In genomic region chr1:156266051-156266450, GRCh38 we compare ENCODE assay signal across 17 cellular contexts. TPM values are rescaled to one million over a fixed set of nuclear protein-coding genes. Genes with fewer than 3 reads are reported as not detected.
A peak's percentile ranks its signal among the peaks of the same experiment; 100 is the strongest.
DNase-seq lines count a peak whose midpoint lies in the region; ATAC-seq, FAIRE-seq and TF ChIP-seq lines count a peak whose summit lies in the region.
"Had no signal": no experiment of that assay in that cellular context is flagged by ENCODE, and none has a peak within 500 bp of the region (broad histone marks: within the 10 kb centered on the region; RNA-seq: fewer than 3 reads in every experiment).

No MANE protein-coding gene starts in this region.

- no peak overlapping the region for H3K27ac ChIP-seq in Panc1 (ENCODE audit: low read length)
- no peak overlapping the region for H3K27ac ChIP-seq in endothelial cell of umbilical vein (ENCODE audit: insufficient read depth, low read depth, low read length)
- no peak overlapping the region for H3K27ac ChIP-seq in Peyer's patch
- H3K27ac ChIP-seq: PC-9 had no signal

- ATAC-seq in Panc1 = no peak
- ATAC-seq in GM19463 (IDR thresholded peaks at IDR 0.05; ENCODE audit: unreplicated experiment) = no peak

- POLR2A ChIA-PET in Caco-2 (lab: Charles Lee) (no interaction called here), Panc1 (lab: Charles Lee) (no interaction called here), endothelial cell of umbilical vein (lab: Charles Lee) (no interaction called here)

- H3K79me2 ChIP-seq in endothelial cell of umbilical vein (ENCODE audit: control insufficient read depth, insufficient read depth, low read length) = no peaks in the 10 kb centered on the region

- intact Hi-C loops in Caco-2 (cut with micrococcal nuclease; ENCODE audit: unreplicated experiment) = no loop called here
- intact Hi-C loops in Panc1 (cut with micrococcal nuclease; ENCODE audit: unreplicated experiment) = no loop called here
- intact Hi-C loops in endothelial cell of umbilical vein (cut with micrococcal nuclease) = no loop called here

- H3K4me3 Mint-ChIP-seq in Caco-2 (ENCODE audit: unreplicated experiment) = no peak overlapping the region
- H3K4me3 Mint-ChIP-seq: CD4-positive, alpha-beta T cell had no signal

- H3K4me3 ChIP-seq in Caco-2 (ENCODE audit: low read depth, low read length) = no peak overlapping the region
- no peak overlapping the region for H3K4me3 ChIP-seq in Panc1 (ENCODE audit: low read depth in 2 of 2, low read length in 2 of 2)
- no peak overlapping the region for H3K4me3 ChIP-seq in endothelial cell of umbilical vein (replicated peaks in 1 of 3; ENCODE audit: insufficient read depth in 1 of 3, low read depth in 1 of 3, low read length in 3 of 3)
- no peak overlapping the region for H3K4me3 ChIP-seq in Peyer's patch
- H3K4me3 ChIP-seq: PC-9 had no signal

- FAIRE-seq in endothelial cell of umbilical vein (lab: Jason Lieb, UNC) = no peak
- FAIRE-seq: A204.1 had no signal

- H3K4me1 ChIP-seq in Caco-2 = no peaks in the 10 kb centered on the region
- peaks cover 10% of the 10 kb centered on the region for H3K4me1 ChIP-seq in Panc1 (ENCODE audit: control insufficient read depth, insufficient read depth, low read length)
- H3K4me1 ChIP-seq in endothelial cell of umbilical vein (ENCODE audit: control insufficient read depth, extremely low read depth, insufficient read depth, low read length) = no peaks in the 10 kb centered on the region
- no peaks in the 10 kb centered on the region for H3K4me1 ChIP-seq in Peyer's patch

- H4K20me1 ChIP-seq in endothelial cell of umbilical vein (replicated peaks; ENCODE audit: control insufficient read depth, extremely low read depth, insufficient read depth, low read length) = no peaks in the 10 kb centered on the region

- BruUV-seq in Caco-2 (replicated peaks; lab: Mats Ljungman, UMichigan) = TSS peak; percentile 62
- TSS peak; percentile 50 for BruUV-seq in Panc1 (replicated peaks; lab: Mats Ljungman, UMichigan)
- BruUV-seq in endothelial cell of umbilical vein (replicated peaks; lab: Mats Ljungman, UMichigan) = TSS peak; percentile 68

- no peaks in the 10 kb centered on the region for H3K9me1 ChIP-seq in endothelial cell of umbilical vein (replicated peaks; ENCODE audit: control insufficient read depth, extremely low read depth, insufficient read depth, low read length)

- CTCF ChIA-PET in Caco-2 (lab: Charles Lee) (no interaction called here), Panc1 (lab: Charles Lee) (no interaction called here), endothelial cell of umbilical vein (lab: Charles Lee) (no interaction called here)

- in situ Hi-C loops in Panc1 (cut with HindIII; ENCODE audit: low pct_unique_long_range_greater_than_20kb, low sequenced_read_pairs) = no loop called here

- H3K27me3 ChIP-seq in Caco-2 (replicated peaks; ENCODE audit: control insufficient read depth, insufficient read depth, low read length) (no peaks in the 10 kb centered on the region), Panc1 (ENCODE audit: control insufficient read depth, insufficient read depth, low read length) (no peaks in the 10 kb centered on the region), endothelial cell of umbilical vein (ENCODE audit: control insufficient read depth in 2 of 2, insufficient read depth in 2 of 2, low read length in 2 of 2) (no peaks in the 10 kb centered on the region), Peyer's patch (no peaks in the 10 kb centered on the region)

- DNase-seq in Caco-2 (no peak), Panc1 (ENCODE audit: low read depth, low spot score) (no peak), endothelial cell of umbilical vein (ENCODE audit: low read depth, low spot score) (no peak), Peyer's patch (no peak), hypothalamus (lab: John Stamatoyannopoulos, UW) (no peak)
- DNase-seq: CD4-positive, alpha-beta T cell; DMS53; EL; H7; NCI-H1436 treated with DMSO at 0.1 percent for 48 hours; NCI-H2029; NCI-H345; NCI-H526; PC-9 had no signal

- no peak overlapping the region for H3K9ac ChIP-seq in endothelial cell of umbilical vein (replicated peaks; ENCODE audit: extremely low read depth, insufficient read depth, low read length)

- H3K27ac Mint-ChIP-seq in Caco-2 (ENCODE audit: unreplicated experiment) = no peak overlapping the region
- H3K27ac Mint-ChIP-seq: CD4-positive, alpha-beta T cell had no signal

- no peak overlapping the region for H2AFZ ChIP-seq in endothelial cell of umbilical vein (ENCODE audit: low read depth, low read length)
- H2AFZ ChIP-seq: PC-9 had no signal

- dilution Hi-C loops in endothelial cell of umbilical vein (cut with MboI; ENCODE audit: extremely low pct_ligation_motif_present, low sequenced_read_pairs) = no loop called here

- H3K9me3 Mint-ChIP-seq in Caco-2 (ENCODE audit: unreplicated experiment) = no peaks in the 10 kb centered on the region
- H3K9me3 Mint-ChIP-seq: CD4-positive, alpha-beta T cell had no signal

- no peaks in the 10 kb centered on the region for H3K4me1 Mint-ChIP-seq in Caco-2 (ENCODE audit: low read depth, unreplicated experiment)

- H3K36me3 ChIP-seq in Caco-2 (ENCODE audit: control insufficient read depth, insufficient read depth, low read length) (peaks cover 9% of the 10 kb centered on the region), Panc1 (ENCODE audit: control insufficient read depth, insufficient read depth, low read length) (peaks cover 27% of the 10 kb centered on the region), endothelial cell of umbilical vein (ENCODE audit: control insufficient read depth in 2 of 2, extremely low read depth in 1 of 2, insufficient read depth in 2 of 2, low read length in 2 of 2) (peaks cover 17 to 64% of the 10 kb centered on the region in 2 experiments), Peyer's patch (peaks cover 0 to 98% (median 5%) of the 10 kb centered on the region in 3 donors)

- H3K4me2 ChIP-seq in endothelial cell of umbilical vein (ENCODE audit: insufficient read depth, low read length) = no peak overlapping the region
- H3K4me2 ChIP-seq: PC-9 had no signal

- TF ChIP-seq CTCF in Caco-2 (IDR thresholded peaks at IDR 0.05; ENCODE audit: insufficient read depth in 1 of 2, low read depth in 1 of 2, low read length in 1 of 2, severe bottlenecking in 1 of 2, unreplicated experiment in 1 of 2) (no peak), Panc1 (IDR thresholded peaks at IDR 0.05) (no peak), endothelial cell of umbilical vein (IDR thresholded peaks at IDR 0.05; ENCODE audit: extremely low read depth in 1 of 2, insufficient read depth in 1 of 2, low read depth in 1 of 2, low read length in 2 of 2) (no peak), Peyer's patch (IDR thresholded peaks at IDR 0.05) (no peak)

- TF ChIP-seq POLR2A in endothelial cell of umbilical vein (IDR thresholded peaks at IDR 0.05; ENCODE audit: low read depth, low read length) (no peak), Peyer's patch (IDR thresholded peaks at IDR 0.05) (no peak)

- peaks cover 88% of the 10 kb centered on the region for H3K36me3 Mint-ChIP-seq in Caco-2 (ENCODE audit: insufficient read depth, unreplicated experiment)

- no peaks in the 10 kb centered on the region for H3K9me3 ChIP-seq in Caco-2
- H3K9me3 ChIP-seq in Panc1 (ENCODE audit: control insufficient read depth, insufficient read depth, low read depth, low read length) = no peaks in the 10 kb centered on the region
- no peaks in the 10 kb centered on the region for H3K9me3 ChIP-seq in endothelial cell of umbilical vein (replicated peaks; ENCODE audit: control insufficient read depth, insufficient read depth, low read length)
- H3K9me3 ChIP-seq in Peyer's patch = no peaks in the 10 kb centered on the region

- no peaks in the 10 kb centered on the region for H3K27me3 Mint-ChIP-seq in Caco-2 (ENCODE audit: insufficient read depth, unreplicated experiment)
- H3K27me3 Mint-ChIP-seq: CD4-positive, alpha-beta T cell had no signal

RNA-seq across cellular contexts. Expression of gene SMG5, which starts 16.6 kb away (rescaled TPM):
- total RNA-seq in Caco-2 (2022) = 146 and 155 TPM in 2 replicates
- total RNA-seq in Panc1 (2021; ENCODE audit: unreplicated experiment) = 117 TPM
- 77.8 TPM for polyA plus RNA-seq in Panc1 (2012; ENCODE audit: insufficient read length)
- total RNA-seq in endothelial cell of umbilical vein = 79.0 and 82.6 TPM in 2 replicates
- polyA plus RNA-seq in endothelial cell of umbilical vein = 32.6 and 37.4 TPM in 2 replicates
- polyA plus RNA-seq in endothelial cell of umbilical vein (2011; cell fraction: cytosol; rRNA removed) = 33.0 and 33.5 TPM in 2 replicates
- polyA plus RNA-seq in endothelial cell of umbilical vein (2011; cell fraction: nucleus; rRNA removed) = 122 and 137 TPM in 2 replicates
- 44.6 and 45.9 TPM in 2 replicates for polyA plus RNA-seq in endothelial cell of umbilical vein (2012)
- polyA minus RNA-seq in endothelial cell of umbilical vein = 48.6 and 49.1 TPM in 2 replicates
- 22.1 TPM for polyA minus RNA-seq in endothelial cell of umbilical vein (2011; cell fraction: cytosol; rRNA and poly(A)+ RNA removed)
- 39.4 and 45.9 TPM in 2 replicates for polyA minus RNA-seq in endothelial cell of umbilical vein (2011; cell fraction: nucleus; rRNA and poly(A)+ RNA removed)
- 100 to 1,000 TPM in 2 of 4 donors, 10 to 100 TPM in 2; 70.1 to 139 (median 103) TPM for total RNA-seq in Peyer's patch

RNA-seq across cellular contexts. Expression of gene TMEM79, which starts 18.1 kb away (rescaled TPM):
- total RNA-seq in Caco-2 (2022) = 9.5 and 10.7 TPM in 2 replicates
- total RNA-seq in Panc1 (2021; ENCODE audit: unreplicated experiment) = 5.5 TPM
- polyA plus RNA-seq in Panc1 (2012; ENCODE audit: insufficient read length) = 6.9 TPM
- 3.0 TPM in 2 replicates for total RNA-seq in endothelial cell of umbilical vein
- 4.8 and 5.6 TPM in 2 replicates for polyA plus RNA-seq in endothelial cell of umbilical vein
- 2.4 and 2.9 TPM in 2 replicates for polyA plus RNA-seq in endothelial cell of umbilical vein (2011; cell fraction: cytosol; rRNA removed)
- polyA plus RNA-seq in endothelial cell of umbilical vein (2011; cell fraction: nucleus; rRNA removed) = 5.7 and 6.1 TPM in 2 replicates
- polyA plus RNA-seq in endothelial cell of umbilical vein (2012) = 1.9 and 2.0 TPM in 2 replicates
- polyA minus RNA-seq in endothelial cell of umbilical vein = 1.4 and 3.2 TPM in 2 replicates
- polyA minus RNA-seq in endothelial cell of umbilical vein (2011; cell fraction: cytosol; rRNA and poly(A)+ RNA removed) = 4.0 TPM
- polyA minus RNA-seq in endothelial cell of umbilical vein (2011; cell fraction: nucleus; rRNA and poly(A)+ RNA removed) = 1.4 and 3.4 TPM in 2 replicates
- 1 to 10 TPM; 1.9 to 9.7 (median 5.4) TPM for total RNA-seq in Peyer's patch

RNA-seq across cellular contexts. Expression of gene PAQR6, which starts 18.2 kb away (rescaled TPM):
- 4.1 and 4.6 TPM in 2 replicates for total RNA-seq in Caco-2 (2022)
- total RNA-seq in Panc1 (2021; ENCODE audit: unreplicated experiment) = 0.92 TPM
- 1.3 TPM for polyA plus RNA-seq in Panc1 (2012; ENCODE audit: insufficient read length)
- total RNA-seq in endothelial cell of umbilical vein = 1.6 and 2.2 TPM in 2 replicates
- 1.3 and 1.6 TPM in 2 replicates for polyA plus RNA-seq in endothelial cell of umbilical vein
- polyA plus RNA-seq in endothelial cell of umbilical vein (2011; cell fraction: cytosol; rRNA removed) = 0.05 and 0.17 TPM in 2 replicates
- polyA plus RNA-seq in endothelial cell of umbilical vein (2011; cell fraction: nucleus; rRNA removed) = 4.4 and 5.6 TPM in 2 replicates
- 0.94 and 1.4 TPM in 2 replicates for polyA plus RNA-seq in endothelial cell of umbilical vein (2012)
- polyA minus RNA-seq in endothelial cell of umbilical vein = 0.68 TPM in 1 of 2 replicates, not detected in the other
- polyA minus RNA-seq in endothelial cell of umbilical vein (2011; cell fraction: cytosol; rRNA and poly(A)+ RNA removed) = 0.72 TPM
- 1.1 and 1.5 TPM in 2 replicates for polyA minus RNA-seq in endothelial cell of umbilical vein (2011; cell fraction: nucleus; rRNA and poly(A)+ RNA removed)
- total RNA-seq in Peyer's patch = 1 to 10 TPM in 3 of 4 donors, under 1 TPM in 1; 0.70 to 7.4 (median 4.1) TPM

RNA-seq across cellular contexts. Expression of gene BGLAP, which starts 24.1 kb away (rescaled TPM):
- total RNA-seq in Caco-2 (2022) = 1.3 and 2.0 TPM in 2 replicates
- total RNA-seq in Panc1 (2021; ENCODE audit: unreplicated experiment) = 0.67 TPM
- polyA plus RNA-seq in Panc1 (2012; ENCODE audit: insufficient read length) = 1.1 TPM
- 1.0 and 2.4 TPM in 2 replicates for total RNA-seq in endothelial cell of umbilical vein
- 0.65 and 1.2 TPM in 2 replicates for polyA plus RNA-seq in endothelial cell of umbilical vein
- 0.14 and 0.35 TPM in 2 replicates for polyA plus RNA-seq in endothelial cell of umbilical vein (2011; cell fraction: cytosol; rRNA removed)
- polyA plus RNA-seq in endothelial cell of umbilical vein (2011; cell fraction: nucleus; rRNA removed) = 3.2 and 3.3 TPM in 2 replicates
- polyA plus RNA-seq in endothelial cell of umbilical vein (2012) = 0.31 and 0.37 TPM in 2 replicates
- polyA minus RNA-seq in endothelial cell of umbilical vein = 0.95 TPM in 1 of 2 replicates, not detected in the other
- polyA minus RNA-seq in endothelial cell of umbilical vein (2011; cell fraction: cytosol; rRNA and poly(A)+ RNA removed) = not detected
- polyA minus RNA-seq in endothelial cell of umbilical vein (2011; cell fraction: nucleus; rRNA and poly(A)+ RNA removed) = 1.6 and 4.2 TPM in 2 replicates
- 1 to 10 TPM in 2 of 4 donors, not detected in 2; 1.1 to 2.1 TPM for total RNA-seq in Peyer's patch
- total RNA-seq: M059J had no signal

RNA-seq across cellular contexts. Expression of gene GLMP, which starts 29.4 kb away (rescaled TPM):
- total RNA-seq in Caco-2 (2022) (63.9 and 74.4 TPM in 2 replicates), Panc1 (2021; ENCODE audit: unreplicated experiment) (60.2 TPM), endothelial cell of umbilical vein (83.3 and 84.3 TPM in 2 replicates), Peyer's patch (10 to 100 TPM; 23.1 to 67.8 (median 61.3) TPM)
- polyA plus RNA-seq in Panc1 (2012; ENCODE audit: insufficient read length) = 59.7 TPM
- 109 and 136 TPM in 2 replicates for polyA plus RNA-seq in endothelial cell of umbilical vein
- 58.5 and 61.2 TPM in 2 replicates for polyA plus RNA-seq in endothelial cell of umbilical vein (2011; cell fraction: cytosol; rRNA removed)
- 31.9 and 43.5 TPM in 2 replicates for polyA plus RNA-seq in endothelial cell of umbilical vein (2011; cell fraction: nucleus; rRNA removed)
- polyA plus RNA-seq in endothelial cell of umbilical vein (2012) = 75.5 TPM in 2 replicates
- polyA minus RNA-seq in endothelial cell of umbilical vein = 44.3 and 53.0 TPM in 2 replicates
- polyA minus RNA-seq in endothelial cell of umbilical vein (2011; cell fraction: cytosol; rRNA and poly(A)+ RNA removed) = 10.9 TPM
- polyA minus RNA-seq in endothelial cell of umbilical vein (2011; cell fraction: nucleus; rRNA and poly(A)+ RNA removed) = 12.9 and 14.8 TPM in 2 replicates
